16 cellular contexts compared by ENCODE assay signal in genomic region chr15:29789871-29790270, GRCh38. TPM values are rescaled to one million over a fixed set of nuclear protein-coding genes. Genes with fewer than 3 reads are reported as not detected.
A peak's percentile ranks its signal among the peaks of the same experiment; 100 is the strongest.
DNase-seq lines count a peak whose midpoint lies in the region; ATAC-seq and TF ChIP-seq lines count a peak whose summit lies in the region.
"Had no signal": no experiment of that assay in that cellular context is flagged by ENCODE, and none has a peak within 500 bp of the region (broad histone marks: within the 10 kb centered on the region; RNA-seq: fewer than 3 reads in every experiment).

No MANE protein-coding gene starts in this region.

- TF ChIP-seq POLR2A in heart left ventricle (IDR thresholded peaks at IDR 0.05): no peak

- intact Hi-C loops in heart left ventricle (cut with DNase I): loop anchor here in 2 of 10 donors (2.0 to 10.0 kb wide), 2 partner anchors 21 to 65 kb away; no protein-coding TSS in a partner anchor
- intact Hi-C loops in Right ventricle myocardium inferior (cut with DNase I): no loop called here
- intact Hi-C loops in posterior vena cava (cut with DNase I): no loop called here

- H3K27me3 ChIP-seq in heart left ventricle (no peaks in the 10 kb centered on the region), RWPE2 (ENCODE audit: insufficient read depth, poor library complexity, severe bottlenecking) (no peaks in the 10 kb centered on the region), hepatocyte (no peaks in the 10 kb centered on the region)

- H3K79me2 ChIP-seq in hepatocyte: peaks cover 87% of the 10 kb centered on the region

- DNase-seq in heart left ventricle (no peak), Right ventricle myocardium inferior (ENCODE audit: missing footprints) (no peak), RWPE2 (ENCODE audit: low spot score) (no peak), hepatocyte (ENCODE audit: low spot score) (peak; percentile 11), HK-2 (ENCODE audit: unreplicated experiment) (no peak), posterior vena cava (ENCODE audit: low spot score) (no peak), NCI-H1436 treated with DMSO at 0.1 percent for 48 hours (lab: John Stamatoyannopoulos, UW) (no peak)
- DNase-seq: Calu3; CD8-positive, alpha-beta T cell; GF-D8; H9; NCI-H1417; NCI-H1930; NCI-H345; NCI-H524 treated with DMSO at 0.1 percent for 48 hours had no signal

- no peak overlapping the region for H3K27ac ChIP-seq in heart left ventricle
- H3K27ac ChIP-seq in RWPE2 (ENCODE audit: poor library complexity, severe bottlenecking): peak overlapping the region; percentile 78
- H3K27ac ChIP-seq in hepatocyte: no peak overlapping the region
- H3K27ac ChIP-seq: BLaER1 treated with 17β-estradiol and CSF1 and Interleukin-3, amounts not matched to agents 10 nM and 100 nM had no signal

- H3K36me3 ChIP-seq in heart left ventricle (peaks cover 0 to 20% (median 2%) of the 10 kb centered on the region in 9 donors), RWPE2 (ENCODE audit: low read depth) (peaks cover 45% of the 10 kb centered on the region), hepatocyte (replicated peaks; ENCODE audit: insufficient read depth, low read depth) (no peaks in the 10 kb centered on the region)
- H3K36me3 ChIP-seq: BLaER1 treated with 17β-estradiol and CSF1 and Interleukin-3, amounts not matched to agents 10 nM and 100 nM had no signal

- H3K4me2 ChIP-seq in hepatocyte: no peak overlapping the region
- H3K4me2 ChIP-seq: BLaER1 treated with 17β-estradiol and CSF1 and Interleukin-3, amounts not matched to agents 10 nM and 100 nM had no signal

- ATAC-seq in heart left ventricle: peak in 3 of 4 donors; percentile 38 to 54 (median 48)
- ATAC-seq in Right ventricle myocardium inferior: no peak
- ATAC-seq in RWPE2 (ENCODE audit: low read depth): peak; percentile 22; the same call in 1 of the 3 replicates
- ATAC-seq: CD8-positive, alpha-beta T cell had no signal

- H4K20me1 ChIP-seq in hepatocyte (ENCODE audit: insufficient read depth, poor library complexity, severe bottlenecking): peaks cover 4% of the 10 kb centered on the region
- H4K20me1 ChIP-seq: BLaER1 treated with 17β-estradiol and CSF1 and Interleukin-3, amounts not matched to agents 10 nM and 100 nM had no signal

- H3K9me2 ChIP-seq in hepatocyte (replicated peaks; ENCODE audit: insufficient read depth): no peaks in the 10 kb centered on the region

- H3K4me3 ChIP-seq in heart left ventricle: no peak overlapping the region
- no peak overlapping the region for H3K4me3 ChIP-seq in RWPE2 (ENCODE audit: severe bottlenecking)
- H3K4me3 ChIP-seq in hepatocyte: no peak overlapping the region
- H3K4me3 ChIP-seq: BLaER1 treated with 17β-estradiol and CSF1 and Interleukin-3, amounts not matched to agents 10 nM and 100 nM had no signal

- TF ChIP-seq CTCF in heart left ventricle (IDR thresholded peaks at IDR 0.05) (no peak), RWPE2 (IDR thresholded peaks at IDR 0.05; ENCODE audit: poor library complexity, severe bottlenecking) (no peak), hepatocyte (IDR thresholded peaks at IDR 0.05; ENCODE audit: poor library complexity) (no peak)

- H3K4me1 ChIP-seq in heart left ventricle (peaks cover 0 to 59% (median 22%) of the 10 kb centered on the region in 12 donors), RWPE2 (ENCODE audit: insufficient read depth, poor library complexity, severe bottlenecking) (peaks cover 30% of the 10 kb centered on the region), hepatocyte (ENCODE audit: insufficient read depth) (no peaks in the 10 kb centered on the region)
- H3K4me1 ChIP-seq: BLaER1 treated with 17β-estradiol and CSF1 and Interleukin-3, amounts not matched to agents 10 nM and 100 nM had no signal

- H3K9me3 ChIP-seq in heart left ventricle (peaks cover 0 to 5% (median 0%) of the 10 kb centered on the region in 12 donors), RWPE2 (ENCODE audit: severe bottlenecking) (no peaks in the 10 kb centered on the region), hepatocyte (ENCODE audit: low read depth) (no peaks in the 10 kb centered on the region)

- 38 to 47% (median 41%) methylated on average over 4 of the region's 4 CpGs for whole genome bisulfite sequencing in heart left ventricle, 4 donors
- WGBS in hepatocyte (ENCODE audit: low lambda C conversion rate, missing lambda C conversion rate): 48% methylated on average over 4 of the region's 4 CpGs

- H2AFZ ChIP-seq in hepatocyte: no peak overlapping the region

RNA-seq across cellular contexts. Expression of gene TJP1, which starts 32.4 kb away (rescaled TPM):
- total RNA-seq in heart left ventricle (100 to 1,000 TPM in 6 of 9 donors, 10 to 100 TPM in 3; 89.4 to 159 (median 112) TPM), Right ventricle myocardium inferior (111 TPM), hepatocyte (75.2 and 88.7 TPM in 2 replicates), posterior vena cava (100 to 1,000 TPM in 1 of 2 donors, 10 to 100 TPM in 1; 91.3 to 101 TPM)
- polyA plus RNA-seq in heart left ventricle (10 to 100 TPM; 26.8 to 41.8 TPM), hepatocyte (34.4 and 42.3 TPM in 2 replicates)
- total RNA-seq: CD8-positive, alpha-beta T cell had no signal
